In the genomic region with DNA sequence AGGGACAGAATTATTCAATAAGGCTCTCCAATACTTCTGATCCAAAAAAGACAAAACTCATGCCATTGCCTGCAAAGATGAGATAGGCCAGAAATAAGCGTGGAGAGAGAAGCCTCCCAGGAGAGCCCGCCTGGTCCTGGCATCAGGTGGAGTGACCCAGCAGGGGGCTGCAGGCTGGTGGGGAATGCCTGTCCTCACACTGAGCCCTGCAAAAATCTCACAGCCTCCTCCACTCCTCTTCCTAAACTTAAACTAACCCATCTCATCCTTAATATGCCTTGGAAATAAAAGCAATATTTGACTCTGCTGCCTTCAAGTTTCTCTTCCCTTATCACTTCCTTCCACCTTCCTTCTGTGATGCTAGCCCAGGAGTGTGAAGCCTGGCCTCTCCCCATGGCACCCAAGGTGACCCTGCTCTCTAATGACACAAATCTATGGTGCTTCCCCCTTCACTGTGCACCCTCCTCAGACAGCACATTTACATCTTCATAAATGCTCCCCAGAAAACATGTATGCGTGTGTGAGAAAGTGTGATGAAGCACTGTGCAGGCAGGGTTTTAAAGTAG, we compare ENCODE assay signal across 19 cellular contexts.
"Had no signal": no experiment of that assay in that cellular context is flagged by ENCODE, and none has a peak within 500 bp of the region (broad histone marks: within the 10 kb centered on the region; RNA-seq: fewer than 3 reads in every experiment).

No MANE protein-coding gene starts in this region.

- H3K27ac Mint-ChIP-seq: activated CD4-positive, alpha-beta T cell treated with anti-CD3 and anti-CD28 coated beads, Interleukin-2, amount 10 ng/mL, durations not matched to agents 7 days and 5 days; activated naive CD8-positive, alpha-beta T cell treated with anti-CD3 and anti-CD28 coated beads, Interleukin-2, amount 10 ng/mL, durations not matched to agents 7 days and 5 days; activated T-helper 1 cell treated with anti-CD3 and anti-CD28 coated beads, Interleukin-12 subunit alpha, Interleukin-12 subunit beta, Interleukin-2, Interleukin-4 antibody, amounts not matched to agents 30 ng/mL and 10 ng/mL and 1 ng/mL, durations not matched to agents 14 hours and 24 hours and 36 hours; brain; naive thymus-derived CD8-positive, alpha-beta T cell; T-helper 17 cell had no signal

- H3K4me3 ChIP-seq: dorsolateral prefrontal cortex, mucosa of descending colon, right atrium auricular region, skin epidermis, tibial nerve had no signal

- DNase-seq: activated CD4-positive, alpha-beta T cell treated with anti-CD3 and anti-CD28 coated beads, Interleukin-2, amount 10 ng/mL, durations not matched to agents 7 days and 5 days; activated naive CD8-positive, alpha-beta T cell treated with anti-CD3 and anti-CD28 coated beads, Interleukin-2, amount 10 ng/mL, durations not matched to agents 7 days and 5 days; dorsolateral prefrontal cortex; mammary epithelial cell; mucosa of descending colon; naive thymus-derived CD8-positive, alpha-beta T cell; nucleus accumbens; stimulated activated CD4-positive, alpha-beta T cell treated with anti-CD3 and anti-CD28 coated beads, Interleukin-4, amount 100 ng/mL, for 24 hours; stimulated activated naive CD4-positive, alpha-beta T cell; T-helper 17 cell had no signal

- H3K4me3 Mint-ChIP-seq: activated CD4-positive, alpha-beta T cell treated with anti-CD3 and anti-CD28 coated beads, Interleukin-2, amount 10 ng/mL, durations not matched to agents 7 days and 5 days; activated naive CD8-positive, alpha-beta T cell treated with anti-CD3 and anti-CD28 coated beads, Interleukin-2, amount 10 ng/mL, durations not matched to agents 7 days and 5 days; activated T-helper 1 cell treated with anti-CD3 and anti-CD28 coated beads, Interleukin-12 subunit alpha, Interleukin-12 subunit beta, Interleukin-2, Interleukin-4 antibody, amounts not matched to agents 30 ng/mL and 10 ng/mL and 1 ng/mL, durations not matched to agents 14 hours and 24 hours and 36 hours; brain; naive thymus-derived CD8-positive, alpha-beta T cell; T-helper 17 cell had no signal

- ATAC-seq: esophagus mucosa; mucosa of descending colon; naive thymus-derived CD8-positive, alpha-beta T cell; T-helper 17 cell had no signal

- H3K27me3 ChIP-seq: dorsolateral prefrontal cortex, right atrium auricular region, tibial nerve had no signal

- H3K9me3 ChIP-seq: mucosa of descending colon, right atrium auricular region, tibial nerve had no signal

- H3K36me3 Mint-ChIP-seq: activated naive CD8-positive, alpha-beta T cell treated with anti-CD3 and anti-CD28 coated beads, Interleukin-2, amount 10 ng/mL, durations not matched to agents 7 days and 5 days; brain; naive thymus-derived CD8-positive, alpha-beta T cell had no signal

- H3K27ac ChIP-seq: dorsolateral prefrontal cortex, right atrium auricular region, skin epidermis, tibial nerve had no signal

- H3K27me3 Mint-ChIP-seq: brain, T-helper 17 cell had no signal

- H3K36me3 ChIP-seq: right atrium auricular region, tibial nerve had no signal

- FAIRE-seq: endometrium, islet of Langerhans, TTC549 had no signal

- H3K9me3 Mint-ChIP-seq: activated CD4-positive, alpha-beta T cell treated with anti-CD3 and anti-CD28 coated beads, Interleukin-2, amount 10 ng/mL, durations not matched to agents 7 days and 5 days; activated naive CD8-positive, alpha-beta T cell treated with anti-CD3 and anti-CD28 coated beads, Interleukin-2, amount 10 ng/mL, durations not matched to agents 7 days and 5 days; activated T-helper 1 cell treated with anti-CD3 and anti-CD28 coated beads, Interleukin-12 subunit alpha, Interleukin-12 subunit beta, Interleukin-2, Interleukin-4 antibody, amounts not matched to agents 30 ng/mL and 10 ng/mL and 1 ng/mL, durations not matched to agents 14 hours and 24 hours and 36 hours; naive thymus-derived CD8-positive, alpha-beta T cell had no signal
